Comparison of ENCODE assay signal across 8 cellular contexts in the genomic region with DNA sequence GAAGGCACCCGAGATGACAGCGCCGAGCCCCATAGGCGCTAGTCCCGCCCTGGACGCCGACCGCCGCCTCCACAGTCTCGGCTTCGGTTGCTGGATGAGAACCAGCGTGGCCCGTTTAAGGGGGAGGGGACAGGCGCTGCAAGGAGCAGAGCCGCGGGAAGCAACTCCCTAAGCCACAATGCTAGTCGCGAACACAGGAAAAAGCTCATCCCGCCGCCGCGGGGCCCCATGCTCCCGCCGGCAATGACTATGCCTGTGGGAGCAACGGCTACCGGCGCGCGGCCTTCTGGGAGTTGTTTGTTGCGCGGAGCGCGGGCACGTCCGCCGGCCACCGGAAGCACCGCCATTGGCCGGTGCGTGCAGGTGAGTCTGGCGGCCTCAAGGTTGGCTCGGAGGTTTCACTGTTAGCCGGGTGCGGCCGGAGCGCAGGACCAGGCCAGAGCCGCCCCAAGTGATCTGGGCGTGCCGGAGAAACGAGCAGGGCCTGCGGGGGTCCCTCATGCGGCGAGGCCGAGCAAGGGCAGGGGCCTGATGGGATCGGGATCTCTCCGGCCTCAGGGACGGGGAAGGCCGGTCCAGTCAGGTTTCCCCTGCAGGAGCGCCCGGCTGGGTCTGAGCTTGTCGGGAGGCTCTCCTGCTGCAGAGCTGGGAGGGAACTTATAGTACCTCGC. TPM values are rescaled to one million over a fixed set of nuclear protein-coding genes. Genes with fewer than 3 reads are reported as not detected.
DNase-seq lines count a peak whose midpoint lies in the region; ATAC-seq, FAIRE-seq and TF ChIP-seq lines count a peak whose summit lies in the region.

ZNF544 (plus strand) TSS at position 331 of the 671 bp plus-strand sequence. CDS start 15,110 bp downstream, outside the sequence.

- DNase-seq in GM13977 (ENCODE audit: low spot score) (peak; percentile 90), NCI-H2107 treated with DMSO at 0.1 percent for 48 hours (lab: John Stamatoyannopoulos, UW; ENCODE audit: unreplicated experiment) (peak; percentile 36), activated B cell treated with CpG ODN at 0.5 μM for 24 hours (peak; percentile 66), keratinocyte (ENCODE audit: low read depth, low spot score) (peak; percentile 19)
- peak; percentile 40 for DNase-seq in central memory CD4-positive, alpha-beta T cell
- peak; percentile 65 for DNase-seq in stimulated activated CD4-positive, alpha-beta T cell treated with anti-CD3 and anti-CD28 coated beads, Interleukin-12 subunit alpha, Interleukin-12 subunit beta, amount 100 ng/mL, for 4 hours

- CTCF ChIA-PET in activated B cell treated with CpG ODN at 0.5 μM for 24 hours (lab: Charles Lee) = interaction anchor here (1.3 kb wide), 1 partner anchor 45 kb away, joined by 3 read pairs; the partner anchor contains the start of gene ZNF274

- POLR2A ChIA-PET in activated B cell treated with CpG ODN at 0.5 μM for 24 hours (lab: Charles Lee) = interaction anchor here (0.5 to 2.6 kb wide), 10 partner anchors 41 to 521 kb away, joined by 3 to 17 read pairs (median 4); partner anchors contain the start of genes ERVK3-1, MZF1, TRIM28 and ZNF274

- peak within 1 kb of the TSS; percentile 84 for H3K9ac ChIP-seq in keratinocyte (ENCODE audit: control insufficient read depth, extremely low read depth, insufficient read depth, low read length)

- peak within 1 kb of the TSS; percentile 79 to 86 (median 85) for H3K4me3 ChIP-seq in keratinocyte (ENCODE audit: control insufficient read depth in 2 of 3, extremely low read depth in 1 of 3, insufficient read depth in 2 of 3, low read depth in 1 of 3, low read length in 3 of 3)

- peaks cover 51% of the 10 kb centered on the region for H3K36me3 Mint-ChIP-seq in activated B cell treated with CpG ODN at 0.5 μM for 24 hours (ENCODE audit: low read depth)

- H3K27ac ChIP-seq in keratinocyte (ENCODE audit: control insufficient read depth, insufficient read depth, low read length) = peak within 1 kb of the TSS; percentile 69

- H3K4me1 ChIP-seq in keratinocyte (ENCODE audit: control insufficient read depth, extremely low read depth, insufficient read depth, low read length) = peaks cover 13% of the 10 kb centered on the region

- no peaks in the 10 kb centered on the region for H3K9me3 ChIP-seq in keratinocyte (ENCODE audit: control insufficient read depth, low read depth, low read length)

- no peak for TF ChIP-seq CTCF in GM13977 (IDR thresholded peaks at IDR 0.05; ENCODE audit: extremely low read depth, insufficient read depth, missing control alignments)
- no peak for TF ChIP-seq CTCF in activated B cell treated with CpG ODN at 0.5 μM for 24 hours (IDR thresholded peaks at IDR 0.05)
- TF ChIP-seq CTCF in keratinocyte (optimal IDR thresholded peaks at IDR 0.05 in 1 of 3, IDR thresholded peaks at IDR 0.05 in 1 of 3, conservative IDR thresholded peaks at IDR 0.05 in 1 of 3; ENCODE audit: extremely low read depth in 1 of 3, insufficient read depth in 2 of 3, low read length in 3 of 3) = peak in 1 of 3 experiments; percentile 12

- peak; percentile 80 for ATAC-seq in HG02870 (IDR thresholded peaks at IDR 0.05; ENCODE audit: unreplicated experiment)
- peak; percentile 83 for ATAC-seq in activated B cell treated with CpG ODN at 0.5 μM for 24 hours (ENCODE audit: low read depth)
- ATAC-seq in HG02970 (IDR thresholded peaks at IDR 0.05; ENCODE audit: low FRiP score, unreplicated experiment) = no peak

- H3K36me3 ChIP-seq in keratinocyte (ENCODE audit: control insufficient read depth in 2 of 2, extremely low read depth in 1 of 2, insufficient read depth in 2 of 2, low read length in 2 of 2) = peaks cover 17 to 24% of the 10 kb centered on the region in 2 experiments

- H3K27me3 Mint-ChIP-seq in activated B cell treated with CpG ODN at 0.5 μM for 24 hours = no peaks in the 10 kb centered on the region

- H3K9me3 Mint-ChIP-seq in activated B cell treated with CpG ODN at 0.5 μM for 24 hours = peaks cover 13% of the 10 kb centered on the region

- peaks cover 33% of the 10 kb centered on the region for H3K79me2 ChIP-seq in keratinocyte (ENCODE audit: control insufficient read depth, insufficient read depth, low read length)

- peaks cover 23% of the 10 kb centered on the region for H3K4me1 Mint-ChIP-seq in activated B cell treated with CpG ODN at 0.5 μM for 24 hours

- peak within 1 kb of the TSS; percentile 99 for H3K4me2 ChIP-seq in keratinocyte (ENCODE audit: control insufficient read depth, extremely low read depth, insufficient read depth, low read depth, low read length)

- in situ Hi-C loops in GM13977 (cut with MboI; ENCODE audit: low pct_unique_long_range_greater_than_20kb, low sequenced_read_pairs, unreplicated experiment) = no loop called here

- no peaks in the 10 kb centered on the region for H3K9me1 ChIP-seq in keratinocyte (ENCODE audit: control insufficient read depth, extremely low read depth, insufficient read depth, low read length)

- H2AFZ ChIP-seq in keratinocyte (ENCODE audit: control insufficient read depth, low read length) = peak within 1 kb of the TSS; percentile 62

- dilution Hi-C loops in keratinocyte (cut with MboI; ENCODE audit: extremely low pct_ligation_motif_present, low sequenced_read_pairs) = no loop called here

- peak within 1 kb of the TSS; percentile 97 for H3K4me3 Mint-ChIP-seq in activated B cell treated with CpG ODN at 0.5 μM for 24 hours

- intact Hi-C loops in activated B cell treated with CpG ODN at 0.5 μM for 24 hours (cut with micrococcal nuclease) = loop anchor here (2.0 to 5.0 kb wide), 3 partner anchors 46 to 289 kb away; partner anchors contain the start of genes ZBTB45, ZNF274 and ZNF8

- H3K27ac Mint-ChIP-seq in activated B cell treated with CpG ODN at 0.5 μM for 24 hours = peak within 1 kb of the TSS; percentile 85

- FAIRE-seq in keratinocyte (lab: Jason Lieb, UNC) = no peak

- no peaks in the 10 kb centered on the region for H4K20me1 ChIP-seq in keratinocyte (ENCODE audit: control insufficient read depth, extremely low read depth, insufficient read depth, low read length)

- no peaks in the 10 kb centered on the region for H3K27me3 ChIP-seq in keratinocyte (ENCODE audit: control insufficient read depth, extremely low read depth, insufficient read depth, low read length)

RNA-seq across cellular contexts. Expression of gene ZNF544, which starts in this region (rescaled TPM):
- 45.2 and 61.7 TPM in 2 replicates for total RNA-seq in activated B cell treated with CpG ODN at 0.5 μM for 24 hours
- polyA plus RNA-seq in keratinocyte = 28.2 to 38.4 TPM (median 30.9 TPM) in 3 replicates
- polyA plus RNA-seq in keratinocyte (2011; ENCODE audit: low read depth) = 17.9 TPM
- 22.7 and 28.8 TPM in 2 replicates for polyA plus RNA-seq in keratinocyte (2011; cell fraction: cytosol; rRNA removed)
- polyA plus RNA-seq in keratinocyte (2011; cell fraction: nucleus; rRNA removed) = 31.1 and 31.8 TPM in 2 replicates
- 21.6 and 25.3 TPM in 2 replicates for polyA plus RNA-seq in keratinocyte (2012; ENCODE audit: low replicate concordance)
- 40.5 to 59.5 TPM (median 50.0 TPM) in 3 replicates for polyA minus RNA-seq in keratinocyte
- polyA minus RNA-seq in keratinocyte (2011; cell fraction: cytosol; rRNA and poly(A)+ RNA removed) = 31.3 TPM
- 28.2 and 40.9 TPM in 2 replicates for polyA minus RNA-seq in keratinocyte (2011; cell fraction: nucleus; rRNA and poly(A)+ RNA removed)

Comparison
In these comparisons a context has a peak if more than half of its experiments do, and no peak if none do; other contexts are left out.
1. DNase-seq: peak in every context shown above with its lines; median percentile 90 in GM13977; 66 in activated B cell treated with CpG ODN at 0.5 μM for 24 hours; 65 in stimulated activated CD4-positive, alpha-beta T cell treated with anti-CD3 and anti-CD28 coated beads, Interleukin-12 subunit alpha, Interleukin-12 subunit beta, amount 100 ng/mL, for 4 hours; 40 in central memory CD4-positive, alpha-beta T cell; 36 in NCI-H2107 treated with DMSO at 0.1 percent for 48 hours; 19 in keratinocyte.